In the genomic region with DNA sequence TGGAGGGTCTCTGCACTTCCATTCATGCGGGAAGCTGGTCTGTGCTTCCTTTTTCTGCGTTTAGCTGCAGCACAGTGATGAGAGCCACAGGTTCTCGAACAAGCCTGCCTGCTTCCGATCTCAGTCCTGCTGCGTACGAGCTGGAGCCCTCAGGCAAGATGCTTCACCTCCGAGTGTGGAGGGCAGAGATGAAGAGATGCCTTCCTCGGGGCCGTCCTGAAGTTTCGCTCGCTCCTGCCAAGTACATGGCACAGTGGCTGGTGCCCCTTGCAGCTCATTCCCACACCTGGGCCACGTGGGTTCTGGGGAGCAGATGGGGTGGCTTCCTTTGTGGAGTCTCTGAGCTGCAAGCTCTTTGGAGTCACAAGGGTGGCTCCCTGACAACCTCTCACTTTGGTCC, we compare ENCODE assay signal across 8 cellular contexts.
"Had no signal": no experiment of that assay in that cellular context is flagged by ENCODE, and none has a peak within 500 bp of the region (broad histone marks: within the 10 kb centered on the region; RNA-seq: fewer than 3 reads in every experiment).

No MANE protein-coding gene starts in this region.

- H3K4me1 ChIP-seq: HAP-1 had no signal

- H3K4me2 ChIP-seq: GM23338 had no signal

- H3K9me3 ChIP-seq: HAP-1 had no signal

- H3K4me3 ChIP-seq: GM23338, HAP-1 had no signal

- H3K4me3 Mint-ChIP-seq: GM23338, HFFc6, IgD-negative memory B cell had no signal

- H3K27ac Mint-ChIP-seq: GM23338, HFFc6 had no signal

- H2AFZ ChIP-seq: GM23338 had no signal

- H3K4me1 Mint-ChIP-seq: IgD-negative memory B cell had no signal

- DNase-seq: H7, HFFc6, KBM-7 had no signal

- H3K9me3 Mint-ChIP-seq: GM23338, HFFc6, IgD-negative memory B cell had no signal

- H3K27ac ChIP-seq: HL-60 had no signal

- FAIRE-seq: HepG2 had no signal

- H3K27me3 Mint-ChIP-seq: IgD-negative memory B cell had no signal
